27 cellular contexts compared by ENCODE assay signal in genomic region chr15:88376574-88377174, GRCh38.
DNase-seq lines count a peak whose midpoint lies in the region; ATAC-seq and TF ChIP-seq lines count a peak whose summit lies in the region.
"Had no signal": no experiment of that assay in that cellular context is flagged by ENCODE, and none has a peak within 500 bp of the region (broad histone marks: within the 10 kb centered on the region; RNA-seq: fewer than 3 reads in every experiment).

No MANE protein-coding gene starts in this region.

- H4K20me1 ChIP-seq in fibroblast of lung (ENCODE audit: control insufficient read depth, extremely low read depth, insufficient read depth, low read length) (no peaks in the 10 kb centered on the region), PC-9 (ENCODE audit: insufficient read depth) (no peaks in the 10 kb centered on the region), OCI-LY7 (ENCODE audit: insufficient read depth, low read length) (no peaks in the 10 kb centered on the region)

- H3K4me1 ChIP-seq in heart right ventricle: no peaks in the 10 kb centered on the region
- H3K4me1 ChIP-seq in RWPE2 (ENCODE audit: insufficient read depth, poor library complexity, severe bottlenecking): no peaks in the 10 kb centered on the region
- peaks cover 3% of the 10 kb centered on the region for H3K4me1 ChIP-seq in fibroblast of lung (ENCODE audit: control insufficient read depth, extremely low read depth, insufficient read depth, low read length)
- H3K4me1 ChIP-seq in PC-9 (replicated peaks; ENCODE audit: insufficient read depth): no peaks in the 10 kb centered on the region
- no peaks in the 10 kb centered on the region for H3K4me1 ChIP-seq in OCI-LY7 (ENCODE audit: insufficient read depth, low read length, poor library complexity, severe bottlenecking)
- H3K4me1 ChIP-seq: gastrocnemius medialis, tibial nerve had no signal

- H3K27ac ChIP-seq in heart right ventricle (peak overlapping the region in 3 of 10 donors; percentile 31 to 60 (median 56)), RWPE2 (ENCODE audit: poor library complexity, severe bottlenecking) (no peak overlapping the region), fibroblast of lung (ENCODE audit: insufficient read depth, low read length) (no peak overlapping the region), PC-9 (no peak overlapping the region), OCI-LY7 (ENCODE audit: low read depth, low read length, poor library complexity, severe bottlenecking) (no peak overlapping the region)
- H3K27ac ChIP-seq: gastrocnemius medialis, RWPE1, tibial nerve had no signal

- in situ Hi-C loops in G401 (cut with HindIII; ENCODE audit: low sequenced_read_pairs): no loop called here

- H3K9me2 ChIP-seq in PC-9 (ENCODE audit: insufficient read depth): no peaks in the 10 kb centered on the region
- H3K9me2 ChIP-seq in OCI-LY7 (ENCODE audit: insufficient read depth, low read length): no peaks in the 10 kb centered on the region

- H3K27me3 ChIP-seq in heart right ventricle: peaks cover 0 to 16% (median 6%) of the 10 kb centered on the region in 7 donors
- peaks cover 8% of the 10 kb centered on the region for H3K27me3 ChIP-seq in RWPE2 (ENCODE audit: insufficient read depth, poor library complexity, severe bottlenecking)
- H3K27me3 ChIP-seq in fibroblast of lung (ENCODE audit: control insufficient read depth, insufficient read depth, low read length): no peaks in the 10 kb centered on the region
- peaks cover 45% of the 10 kb centered on the region for H3K27me3 ChIP-seq in PC-9 (ENCODE audit: insufficient read depth, low read depth)
- H3K27me3 ChIP-seq: gastrocnemius medialis, tibial nerve had no signal

- CTCF ChIA-PET in PC-9 (lab: Charles Lee) (no interaction called here), OCI-LY7 (lab: Charles Lee; ENCODE audit: unreplicated experiment) (interaction anchor here (1.0 kb wide), 1 partner anchor 25 kb away, joined by 3 read pairs; no protein-coding TSS in a partner anchor)

- TF ChIP-seq CTCF in heart right ventricle (IDR thresholded peaks at IDR 0.05): no peak
- TF ChIP-seq CTCF in RWPE2 (IDR thresholded peaks at IDR 0.05; ENCODE audit: poor library complexity, severe bottlenecking): no peak
- TF ChIP-seq CTCF in fibroblast of lung (conservative IDR thresholded peaks at IDR 0.05 in 1 of 2, IDR thresholded peaks at IDR 0.05 in 1 of 2; ENCODE audit: low read depth in 1 of 2, low read length in 2 of 2): no peak
- no peak for TF ChIP-seq CTCF in PC-9 (conservative IDR thresholded peaks at IDR 0.05)
- TF ChIP-seq CTCF in OCI-LY7 (conservative IDR thresholded peaks at IDR 0.05; ENCODE audit: low read length): no peak

- peak in 6 of 8 donors; percentile 21 to 70 (median 40) for ATAC-seq in heart right ventricle
- ATAC-seq in Right ventricle myocardium superior (ENCODE audit: poor library complexity): no peak
- 0 out of 3 replicates have a peak, but pooled peaks have one; percentile 20 for ATAC-seq in RWPE2 (ENCODE audit: low read depth)
- ATAC-seq: gastrocnemius medialis; stimulated activated naive CD8-positive, alpha-beta T cell treated with anti-CD3 and anti-CD28 coated beads, Interleukin-15, Interleukin-2, amounts not matched to agents 100 U/mL and 50 U/mL, for 24 hours had no signal

- H3K4me2 ChIP-seq in fibroblast of lung (ENCODE audit: extremely low read depth, insufficient read depth, low read length): no peak overlapping the region
- no peak overlapping the region for H3K4me2 ChIP-seq in PC-9
- H3K4me2 ChIP-seq in OCI-LY7 (ENCODE audit: low read length): no peak overlapping the region

- H3K9ac ChIP-seq in fibroblast of lung (ENCODE audit: insufficient read depth, low read length): no peak overlapping the region

- H3K9me3 ChIP-seq in heart right ventricle (no peaks in the 10 kb centered on the region), RWPE2 (ENCODE audit: severe bottlenecking) (no peaks in the 10 kb centered on the region), fibroblast of lung (ENCODE audit: control insufficient read depth, insufficient read depth, low read depth, low read length) (no peaks in the 10 kb centered on the region), PC-9 (ENCODE audit: insufficient read depth, low read depth) (no peaks in the 10 kb centered on the region), OCI-LY7 (ENCODE audit: low read length) (no peaks in the 10 kb centered on the region)
- H3K9me3 ChIP-seq: gastrocnemius medialis, tibial nerve had no signal

- H3K79me2 ChIP-seq in fibroblast of lung (ENCODE audit: control insufficient read depth, insufficient read depth, low read length) (no peaks in the 10 kb centered on the region), PC-9 (ENCODE audit: low read depth) (no peaks in the 10 kb centered on the region), OCI-LY7 (ENCODE audit: insufficient read depth, low read depth, low read length) (no peaks in the 10 kb centered on the region)

- POLR2A ChIA-PET in PC-9 (lab: Charles Lee; ENCODE audit: unreplicated experiment): no interaction called here
- POLR2A ChIA-PET in OCI-LY7 (lab: Charles Lee): interaction anchor here (1.4 kb wide), 1 partner anchor 23 kb away, joined by 4 read pairs; no protein-coding TSS in a partner anchor

- intact Hi-C loops in heart right ventricle (cut with DNase I) (no loop called here), Right ventricle myocardium superior (cut with DNase I) (no loop called here), PC-9 (cut with micrococcal nuclease; ENCODE audit: unreplicated experiment) (no loop called here), OCI-LY7 (cut with micrococcal nuclease; ENCODE audit: unreplicated experiment) (no loop called here)

- BruUV-seq in PC-9 (replicated peaks; lab: Mats Ljungman, UMichigan) (no TSS peak), OCI-LY7 (replicated peaks; lab: Mats Ljungman, UMichigan) (no TSS peak)

- 55 to 64% methylated on average over 3 of the region's 3 CpGs for WGBS in heart right ventricle, 2 donors

- H3K4me3 ChIP-seq in heart right ventricle (no peak overlapping the region), RWPE2 (ENCODE audit: severe bottlenecking) (no peak overlapping the region), fibroblast of lung (replicated peaks in 1 of 4; ENCODE audit: control extremely low read depth in 1 of 4, insufficient read depth in 1 of 4, low read depth in 3 of 4, low read length in 4 of 4) (no peak overlapping the region), PC-9 (no peak overlapping the region), OCI-LY7 (ENCODE audit: low read depth, low read length, poor library complexity, severe bottlenecking) (no peak overlapping the region)
- H3K4me3 ChIP-seq: gastrocnemius medialis, tibial nerve had no signal

- H3F3A ChIP-seq in PC-9 (ENCODE audit: insufficient read depth, low read depth): no peaks in the 10 kb centered on the region

- H3K36me3 ChIP-seq in heart right ventricle (no peaks in the 10 kb centered on the region), RWPE2 (ENCODE audit: low read depth) (no peaks in the 10 kb centered on the region), fibroblast of lung (ENCODE audit: control insufficient read depth, insufficient read depth, low read length) (no peaks in the 10 kb centered on the region), PC-9 (ENCODE audit: low read depth) (no peaks in the 10 kb centered on the region), OCI-LY7 (ENCODE audit: insufficient read depth, low read length) (no peaks in the 10 kb centered on the region)
- H3K36me3 ChIP-seq: gastrocnemius medialis, tibial nerve had no signal

- DNase-seq in heart right ventricle (no peak), Right ventricle myocardium superior (no peak), RWPE2 (ENCODE audit: low spot score) (no peak), fibroblast of lung (ENCODE audit: low read depth in 2 of 2) (peak; percentile 23 to 93), putamen (ENCODE audit: low spot score) (peak; percentile 53), PC-9 (no peak), OCI-LY7 (ENCODE audit: low spot score) (no peak), G401 (ENCODE audit: low spot score) (no peak)
- DNase-seq: 8988T; activated B cell treated with CpG ODN at 0.5 μM for 24 hours; activated CD4-positive, alpha-beta T cell treated with anti-CD3 and anti-CD28 coated beads, Interleukin-2, amount 50 U/mL, for 48 hours; activated effector memory CD4-positive, alpha-beta T cell treated with anti-CD3 and anti-CD28 coated beads, Interleukin-2, amount 50 U/mL, for 16 hours; activated T-cell treated with anti-CD3 and anti-CD28 coated beads for 4 hours; C1 segment of cervical spinal cord; Calu3; gastrocnemius medialis; GOT3; naive B cell; NCI-H524; NK-92 treated with Interleukin-12 subunit alpha and Interleukin-12 subunit beta, amount 100 ng/mL, for 24 hours; retina; stimulated activated CD4-positive, alpha-beta T cell treated with anti-CD3 and anti-CD28 coated beads, Interleukin-12 subunit alpha, Interleukin-12 subunit beta, amount 100 ng/mL, for 4 hours; stimulated activated CD4-positive, alpha-beta T cell treated with anti-CD3 and anti-CD28 coated beads, Interleukin-4, amount 100 ng/mL, for 4 hours; stimulated activated naive CD8-positive, alpha-beta T cell treated with anti-CD3 and anti-CD28 coated beads, Interleukin-15, Interleukin-2, amounts not matched to agents 100 U/mL and 50 U/mL, for 24 hours; T-helper 9 cell had no signal

- H2AFZ ChIP-seq in fibroblast of lung (ENCODE audit: low read length) (no peak overlapping the region), PC-9 (no peak overlapping the region), OCI-LY7 (ENCODE audit: low read length) (no peak overlapping the region)

Comparison
In these comparisons a context has a peak if more than half of its experiments do, and no peak if none do; other contexts are left out.
1. DNase-seq: peak in fibroblast of lung (2 of 2) and putamen (single experiment); none in heart right ventricle (0 of 2), Right ventricle myocardium superior (single experiment), RWPE2 (single experiment), PC-9 (0 of 2), OCI-LY7 (single experiment) and G401 (single experiment).